Comparison of ENCODE assay signal across 8 cellular contexts in genomic region chr6:124607119-124607627, GRCh38.
"Had no signal": no experiment of that assay in that cellular context is flagged by ENCODE, and none has a peak within 500 bp of the region (broad histone marks: within the 10 kb centered on the region; RNA-seq: fewer than 3 reads in every experiment).

No MANE protein-coding gene starts in this region.

- H3K4me2 ChIP-seq: KMS-11 had no signal

- H3K27ac ChIP-seq: HL-60, KMS-11 had no signal

- DNase-seq: IMR-90, KBM-7, KG1 had no signal

- H3K9ac ChIP-seq: KMS-11 had no signal

- H3K4me3 ChIP-seq: K562 had no signal

- ATAC-seq: HepG2, K562 had no signal

- FAIRE-seq: HepG2, HTR-8/SVneo, K562 had no signal
